In genomic region chr5:107304671-107305070, GRCh38 we compare ENCODE assay signal across 27 cellular contexts.
"Had no signal": no experiment of that assay in that cellular context is flagged by ENCODE, and none has a peak within 500 bp of the region (broad histone marks: within the 10 kb centered on the region; RNA-seq: fewer than 3 reads in every experiment).

No MANE protein-coding gene starts in this region.

- H3K27ac ChIP-seq: ascending aorta, breast epithelium, cardiac muscle cell, colonic mucosa had no signal

- DNase-seq: activated CD4-positive, alpha-beta memory T cell treated with anti-CD3 and anti-CD28 coated beads for 36 hours; activated CD4-positive, alpha-beta T cell treated with anti-CD3 and anti-CD28 coated beads for 36 hours; activated CD4-positive, alpha-beta T cell treated with anti-CD3 and anti-CD28 coated beads, Interleukin-2, amount 10 ng/mL, durations not matched to agents 24 days and 14 days; activated CD4-positive, CD25-positive, alpha-beta regulatory T cell; activated CD4-positive, CD25-positive, alpha-beta regulatory T cell treated with anti-CD3 and anti-CD28 coated beads, Interleukin-2, amount 50 U/mL, for 72 hours; activated CD8-positive, alpha-beta memory T cell treated with anti-CD3 and anti-CD28 coated beads, Interleukin-2, amount 10 ng/mL, durations not matched to agents 7 days and 5 days; activated CD8-positive, alpha-beta memory T cell treated with anti-CD3 and anti-CD28 coated beads, Interleukin-2, amount 50 U/mL, for 4 hours; activated CD8-positive, alpha-beta T cell treated with anti-CD3 and anti-CD28 coated beads, Interleukin-2, amount 10 ng/mL, durations not matched to agents 7 days and 5 days; activated effector memory CD4-positive, alpha-beta T cell treated with anti-CD3 and anti-CD28 coated beads, Interleukin-2, amount 50 U/mL, for 16 hours; activated naive CD4-positive, alpha-beta T cell treated with anti-CD3 and anti-CD28 coated beads, Interleukin-2, amount 10 ng/mL, durations not matched to agents 7 days and 5 days; activated naive CD8-positive, alpha-beta T cell treated with anti-CD3 and anti-CD28 coated beads, Interleukin-2, amount 10 ng/mL, durations not matched to agents 7 days and 5 days; activated T-cell treated with anti-CD3 and anti-CD28 coated beads, Interleukin-2, amount 50 U/mL, for 1 hour; activated T-cell treated with anti-CD3 and anti-CD28 coated beads, Interleukin-2, amount 50 U/mL, for 48 hours; central memory CD4-positive, alpha-beta T cell; cerebellar nuclear complex; colonic mucosa; effector memory CD4-positive, alpha-beta T cell; endodermal cell; foreskin fibroblast; head of caudate nucleus; T-helper 2 cell had no signal

- H3K36me3 ChIP-seq: ascending aorta, breast epithelium, cardiac muscle cell, colonic mucosa had no signal

- H3K4me1 ChIP-seq: ascending aorta, breast epithelium, colonic mucosa had no signal

- H3K9me3 ChIP-seq: ascending aorta, breast epithelium, colonic mucosa had no signal

- ATAC-seq: activated CD4-positive, alpha-beta T cell treated with anti-CD3 and anti-CD28 coated beads for 36 hours; activated CD8-positive, alpha-beta memory T cell treated with anti-CD3 and anti-CD28 coated beads, Interleukin-2, amount 10 ng/mL, durations not matched to agents 7 days and 5 days; activated CD8-positive, alpha-beta T cell treated with anti-CD3 and anti-CD28 coated beads, Interleukin-2, amount 10 ng/mL, durations not matched to agents 7 days and 5 days; activated naive CD4-positive, alpha-beta T cell treated with anti-CD3 and anti-CD28 coated beads, Interleukin-2, amount 50 U/mL, for 72 hours; esophagus mucosa had no signal

- H3K4me3 ChIP-seq: ascending aorta, breast epithelium, cardiac muscle cell, colonic mucosa had no signal

- H3K27me3 ChIP-seq: ascending aorta, breast epithelium, cardiac muscle cell, colonic mucosa had no signal

- FAIRE-seq: frontal cortex had no signal
